ENCODE assay signal across 8 cellular contexts in genomic region chr17:2050871-2051387, GRCh38. TPM values are rescaled to one million over a fixed set of nuclear protein-coding genes. Genes with fewer than 3 reads are reported as not detected.
DNase-seq lines count a peak whose midpoint lies in the region; ATAC-seq and TF ChIP-seq lines count a peak whose summit lies in the region.

No MANE protein-coding gene starts in this region.

- no peaks in the 10 kb centered on the region for H3K9me3 ChIP-seq in SK-N-SH
- 0 out of 2 replicates have a peak, but pooled peaks cover 2% of the 10 kb centered on the region for H3K9me3 ChIP-seq in SJSA1 (replicated peaks)

- peaks cover 5% of the 10 kb centered on the region; the same call in 1 of the 2 replicates for H4K20me1 ChIP-seq in SK-N-SH (ENCODE audit: insufficient read depth)

- H3K4me3 Mint-ChIP-seq in stimulated activated naive B cell treated with anti-CD40 and anti-IgM and Interleukin-4, amounts not matched to agents 10 μg/mL and 1 μg/mL and 100 μg/mL, for 72 hours: peak overlapping the region; percentile 57 to 72

- no peaks in the 10 kb centered on the region for H3K9me3 Mint-ChIP-seq in stimulated activated naive B cell treated with anti-CD40 and anti-IgM and Interleukin-4, amounts not matched to agents 10 μg/mL and 1 μg/mL and 100 μg/mL, for 72 hours

- POLR2A ChIA-PET in SK-N-SH (lab: Yijun Ruan, JAX) (interaction anchor here (0.9 kb wide), 1 partner anchor 10 kb away, joined by 3 read pairs; the partner anchor contains the start of gene OVCA2), GM10248 (lab: Yijun Ruan, JAX) (interaction anchor here (0.6 kb wide), 1 partner anchor 1713 kb away, joined by 3 read pairs; no protein-coding TSS in a partner anchor)

- peak overlapping the region; percentile 56 to 75 for H3K4me3 ChIP-seq in SK-N-SH (ENCODE audit: low read depth in 2 of 2, low read length in 1 of 2)
- peak overlapping the region; percentile 92 for H3K4me3 ChIP-seq in SJSA1
- H3K4me3 ChIP-seq in fibroblast of the aortic adventitia (ENCODE audit: low read depth, low read length): peak overlapping the region; percentile 48

- CTCF ChIA-PET in SK-N-SH (lab: Yijun Ruan, JAX): interaction anchor here (0.9 to 3.6 kb wide), 8 partner anchors 12 to 232 kb away, joined by 3 to 50 read pairs (median 4); no protein-coding TSS in a partner anchor
- CTCF ChIA-PET in GM10248 (lab: Yijun Ruan, JAX): interaction anchor here (1.1 to 2.7 kb wide), 5 partner anchors 194 to 302 kb away, joined by 3 to 12 read pairs (median 3); no protein-coding TSS in a partner anchor

- H3K4me1 Mint-ChIP-seq in stimulated activated naive B cell treated with anti-CD40 and anti-IgM and Interleukin-4, amounts not matched to agents 10 μg/mL and 1 μg/mL and 100 μg/mL, for 72 hours: peaks cover 27 to 47% of the 10 kb centered on the region in 2 donors

- no peaks in the 10 kb centered on the region for H3K9me2 ChIP-seq in SK-N-SH

- H2AFZ ChIP-seq in SK-N-SH (ENCODE audit: low read depth): no peak overlapping the region

- peaks cover 20% of the 10 kb centered on the region for H3F3A ChIP-seq in SK-N-SH (replicated peaks; ENCODE audit: insufficient read depth)

- no peak for TF ChIP-seq RAD21 in SK-N-SH (IDR thresholded peaks at IDR 0.05; ENCODE audit: low read length)

- no peak for DNase-seq in SK-N-SH
- DNase-seq in SJSA1 (ENCODE audit: low read depth in 1 of 2, low spot score in 2 of 2): no peak
- no peak for DNase-seq in fibroblast of the aortic adventitia (ENCODE audit: low read depth)
- DNase-seq in stimulated activated naive B cell treated with anti-CD40 and anti-IgM and Interleukin-4, amounts not matched to agents 10 μg/mL and 1 μg/mL and 100 μg/mL, for 72 hours: no peak
- DNase-seq in GM10248 (ENCODE audit: extremely low spot score): no peak

- peaks cover 0 to 6% of the 10 kb centered on the region in 2 experiments for H3K36me3 ChIP-seq in SK-N-SH (replicated peaks in 1 of 2; ENCODE audit: control insufficient read depth in 1 of 2, insufficient read depth in 2 of 2, low read length in 1 of 2)
- H3K36me3 ChIP-seq in SJSA1: peaks cover 10% of the 10 kb centered on the region

- H3K9ac ChIP-seq in SK-N-SH: no peak overlapping the region

- WGBS in SK-N-SH (ENCODE audit: low lambda C conversion rate): 14% methylated on average over 18 of the region's 69 CpGs

- peak overlapping the region; percentile 79; the same call in 1 of the 2 replicates for H3K4me2 ChIP-seq in SK-N-SH

- H3K27ac Mint-ChIP-seq in stimulated activated naive B cell treated with anti-CD40 and anti-IgM and Interleukin-4, amounts not matched to agents 10 μg/mL and 1 μg/mL and 100 μg/mL, for 72 hours: peak overlapping the region; percentile 72

- peaks cover 24 to 25% of the 10 kb centered on the region in 2 donors for H3K27me3 Mint-ChIP-seq in stimulated activated naive B cell treated with anti-CD40 and anti-IgM and Interleukin-4, amounts not matched to agents 10 μg/mL and 1 μg/mL and 100 μg/mL, for 72 hours

- TF ChIP-seq CTCF in SK-N-SH (IDR thresholded peaks at IDR 0.05) (no peak), fibroblast of the aortic adventitia (IDR thresholded peaks at IDR 0.05; ENCODE audit: insufficient read depth, low read length) (no peak), GM10248 (IDR thresholded peaks at IDR 0.05; ENCODE audit: control extremely low read depth, extremely low read depth, low read depth, missing control alignments) (no peak)

- H3K27ac ChIP-seq in SK-N-SH (ENCODE audit: low read depth in 2 of 2, low read length in 1 of 2) (no peak overlapping the region), SJSA1 (no peak overlapping the region)

- H3K4me1 ChIP-seq in SK-N-SH (ENCODE audit: control insufficient read depth in 1 of 2, insufficient read depth in 2 of 2, low read depth in 1 of 2, low read length in 1 of 2) (peaks cover 4 to 16% of the 10 kb centered on the region in 2 experiments; a peak in 2 of 4 replicates), SJSA1 (replicated peaks) (peaks cover 32% of the 10 kb centered on the region)

- no peaks in the 10 kb centered on the region for H3K27me3 ChIP-seq in SK-N-SH (ENCODE audit: insufficient read depth)
- H3K27me3 ChIP-seq in SJSA1 (replicated peaks): peaks cover 4% of the 10 kb centered on the region

- TF ChIP-seq EP300 in SK-N-SH (IDR thresholded peaks at IDR 0.05; ENCODE audit: borderline replicate concordance in 1 of 2, low read depth in 1 of 2, low read length in 1 of 2): no peak

- no peak for ATAC-seq in SK-N-SH treated with all-trans-retinoic acid at 6 μM for 48 hours
- ATAC-seq in stimulated activated naive B cell treated with anti-CD40 and anti-IgM and Interleukin-4, amounts not matched to agents 10 μg/mL and 1 μg/mL and 100 μg/mL, for 72 hours (replicated peaks): no peak
- no peak for ATAC-seq in GM21526 (IDR thresholded peaks at IDR 0.05; ENCODE audit: low FRiP score, unreplicated experiment)
- no peak for ATAC-seq in GM18858 (IDR thresholded peaks at IDR 0.05; ENCODE audit: unreplicated experiment)

- H3K79me2 ChIP-seq in SK-N-SH (ENCODE audit: insufficient read depth): peaks cover 8% of the 10 kb centered on the region

- H3K36me3 Mint-ChIP-seq in stimulated activated naive B cell treated with anti-CD40 and anti-IgM and Interleukin-4, amounts not matched to agents 10 μg/mL and 1 μg/mL and 100 μg/mL, for 72 hours: peaks cover 0 to 5% of the 10 kb centered on the region in 2 donors

TF ChIP-seq in SK-N-SH, 30 proteins besides CTCF, POLR2A, EP300 and RAD21:
- no peak for TF ChIP-seq CHD2 (IDR thresholded peaks at IDR 0.05; ENCODE audit: low read length, partially characterized antibody)
- no peak for TF ChIP-seq FOSL2 (IDR thresholded peaks at IDR 0.05; ENCODE audit: borderline replicate concordance, low read depth)
- TF ChIP-seq GABPA (IDR thresholded peaks at IDR 0.05; ENCODE audit: low read depth): no peak
- no peak for TF ChIP-seq USF1 (IDR thresholded peaks at IDR 0.05; ENCODE audit: borderline replicate concordance, low read depth)

TF ChIP-seq in SK-N-SH treated with all-trans-retinoic acid at 6 μM for 48 hours, 23 proteins besides CTCF, POLR2A, EP300 and RAD21:
- TF ChIP-seq ZFP30 (CRISPR knock-in tag; IDR thresholded peaks at IDR 0.05) (no peak), RARB (CRISPR knock-in tag; IDR thresholded peaks at IDR 0.05) (no peak), TSHZ2 (CRISPR knock-in tag; IDR thresholded peaks at IDR 0.05) (no peak), GLIS3 (CRISPR knock-in tag; IDR thresholded peaks at IDR 0.05) (no peak)

RNA-seq across cellular contexts. Expression of gene HIC1, which starts 4.0 kb away (rescaled TPM):
- polyA plus RNA-seq in SK-N-SH (2012; rRNA removed): 3.8 and 6.4 TPM in 2 replicates
- 2.1 and 3.1 TPM in 2 replicates for polyA plus RNA-seq in SK-N-SH (2012; cell fraction: cytosol; rRNA removed)
- polyA plus RNA-seq in SK-N-SH (2012; cell fraction: nucleus; rRNA removed): 13.7 and 15.5 TPM in 2 replicates
- total RNA-seq in SJSA1 (2014; rRNA removed; shearing (Covaris generic)): 28.8 and 31.3 TPM in 2 replicates
- total RNA-seq in fibroblast of the aortic adventitia (ENCODE audit: low replicate concordance): 36.4 and 57.6 TPM in 2 replicates

RNA-seq across cellular contexts. Expression of gene OVCA2, which starts 9.1 kb away (rescaled TPM):
- 58.1 and 59.2 TPM in 2 replicates for polyA plus RNA-seq in SK-N-SH (2012; rRNA removed)
- 39.2 and 51.0 TPM in 2 replicates for polyA plus RNA-seq in SK-N-SH (2012; cell fraction: cytosol; rRNA removed)
- 34.5 and 38.7 TPM in 2 replicates for polyA plus RNA-seq in SK-N-SH (2012; cell fraction: nucleus; rRNA removed)
- total RNA-seq in SJSA1 (2014; rRNA removed; shearing (Covaris generic)): 66.0 and 79.9 TPM in 2 replicates
- total RNA-seq in fibroblast of the aortic adventitia (ENCODE audit: low replicate concordance): 38.8 and 39.9 TPM in 2 replicates

RNA-seq across cellular contexts. Expression of gene DPH1, which starts 21.0 kb away (rescaled TPM):
- 36.2 and 39.5 TPM in 2 replicates for polyA plus RNA-seq in SK-N-SH (2012; rRNA removed)
- polyA plus RNA-seq in SK-N-SH (2012; cell fraction: cytosol; rRNA removed): 10.0 and 16.0 TPM in 2 replicates
- 149 and 180 TPM in 2 replicates for polyA plus RNA-seq in SK-N-SH (2012; cell fraction: nucleus; rRNA removed)
- total RNA-seq in SJSA1 (2014; rRNA removed; shearing (Covaris generic)): 21.0 and 24.9 TPM in 2 replicates
- total RNA-seq in fibroblast of the aortic adventitia (ENCODE audit: low replicate concordance): 28.8 and 50.5 TPM in 2 replicates

RNA-seq across cellular contexts. Expression of gene RTN4RL1, which starts 25.8 kb away (rescaled TPM):
- polyA plus RNA-seq in SK-N-SH (2012; rRNA removed): 0.07 TPM in 1 of 2 replicates, not detected in the other
- 0.01 and 0.03 TPM in 2 replicates for polyA plus RNA-seq in SK-N-SH (2012; cell fraction: cytosol; rRNA removed)
- 0.02 and 0.04 TPM in 2 replicates for polyA plus RNA-seq in SK-N-SH (2012; cell fraction: nucleus; rRNA removed)
- total RNA-seq in SJSA1 (2014; rRNA removed; shearing (Covaris generic)): not detected in 2 replicates
- 0.27 and 0.90 TPM in 2 replicates for total RNA-seq in fibroblast of the aortic adventitia (ENCODE audit: low replicate concordance)
